15 cellular contexts compared by ENCODE assay signal in the genomic region with DNA sequence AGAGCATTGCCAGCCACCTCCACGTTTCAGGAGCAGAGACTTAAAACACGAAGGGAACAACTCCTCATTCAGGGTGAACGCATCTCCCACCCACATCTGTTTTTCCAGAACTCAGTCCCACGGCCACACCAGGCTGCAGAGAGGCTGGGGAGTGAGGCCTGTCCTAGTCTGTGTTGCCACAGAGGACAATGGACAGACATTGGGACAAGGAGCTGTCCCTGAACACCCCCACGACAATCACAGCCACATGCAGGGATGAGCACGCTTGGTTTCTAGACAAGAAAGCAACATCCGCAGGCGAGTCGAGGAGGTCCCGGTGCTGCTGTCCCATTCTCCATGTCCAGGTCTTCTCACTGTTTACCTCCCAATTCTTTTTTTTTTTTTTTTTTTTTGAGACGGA.
DNase-seq lines count a peak whose midpoint lies in the region; ATAC-seq lines count a peak whose summit lies in the region.
"Had no signal": no experiment of that assay in that cellular context is flagged by ENCODE, and none has a peak within 500 bp of the region (broad histone marks: within the 10 kb centered on the region; RNA-seq: fewer than 3 reads in every experiment).

No MANE protein-coding gene starts in this region.

- H3K36me3 Mint-ChIP-seq in T-helper 1 cell treated with Interleukin-12 subunit alpha and Interleukin-12 subunit beta and Interleukin-4 antibody, amounts not matched to agents 30 μg/mL and 1 μg/mL, for 36 hours (ENCODE audit: low read depth) = peaks cover 15% of the 10 kb centered on the region
- no peaks in the 10 kb centered on the region for H3K36me3 Mint-ChIP-seq in stimulated activated effector memory CD8-positive, alpha-beta T cell treated with anti-CD3 and anti-CD28 coated beads, Interleukin-12 subunit alpha, Interleukin-12 subunit beta, amount 100 ng/mL, for 72 hours

- ATAC-seq in stimulated activated naive CD8-positive, alpha-beta T cell treated with anti-CD3 and anti-CD28 coated beads, Interleukin-15, amount 100 ng/mL, for 72 hours = no peak
- no peak for ATAC-seq in stimulated activated naive CD8-positive, alpha-beta T cell treated with anti-CD3 and anti-CD28 coated beads, Interleukin-15, Interleukin-2, amounts not matched to agents 100 U/mL and 50 U/mL, for 24 hours
- no peak for ATAC-seq in stimulated activated effector memory CD8-positive, alpha-beta T cell treated with anti-CD3 and anti-CD28 coated beads, Interleukin-12 subunit alpha, Interleukin-12 subunit beta, amount 100 ng/mL, for 72 hours
- ATAC-seq: CD8-positive, alpha-beta T cell; GM23338 had no signal

- no peaks in the 10 kb centered on the region for H3K9me3 Mint-ChIP-seq in T-helper 1 cell treated with Interleukin-12 subunit alpha and Interleukin-12 subunit beta and Interleukin-4 antibody, amounts not matched to agents 30 μg/mL and 1 μg/mL, for 36 hours
- no peaks in the 10 kb centered on the region for H3K9me3 Mint-ChIP-seq in stimulated activated naive CD8-positive, alpha-beta T cell treated with anti-CD3 and anti-CD28 coated beads, Interleukin-15, amount 100 ng/mL, for 72 hours
- H3K9me3 Mint-ChIP-seq in stimulated activated effector memory CD8-positive, alpha-beta T cell treated with anti-CD3 and anti-CD28 coated beads, Interleukin-12 subunit alpha, Interleukin-12 subunit beta, amount 100 ng/mL, for 72 hours = no peaks in the 10 kb centered on the region
- H3K9me3 Mint-ChIP-seq: CD8-positive, alpha-beta T cell; GM23338 had no signal

- H3K4me1 Mint-ChIP-seq in T-helper 1 cell treated with Interleukin-12 subunit alpha and Interleukin-12 subunit beta and Interleukin-4 antibody, amounts not matched to agents 30 μg/mL and 1 μg/mL, for 36 hours (ENCODE audit: low read depth) = peaks cover 14% of the 10 kb centered on the region
- H3K4me1 Mint-ChIP-seq in stimulated activated naive CD8-positive, alpha-beta T cell treated with anti-CD3 and anti-CD28 coated beads, Interleukin-15, amount 100 ng/mL, for 72 hours = peaks cover 13% of the 10 kb centered on the region
- peaks cover 30% of the 10 kb centered on the region for H3K4me1 Mint-ChIP-seq in stimulated activated effector memory CD8-positive, alpha-beta T cell treated with anti-CD3 and anti-CD28 coated beads, Interleukin-12 subunit alpha, Interleukin-12 subunit beta, amount 100 ng/mL, for 72 hours
- H3K4me1 Mint-ChIP-seq: CD14-positive monocyte had no signal

- H3K27ac Mint-ChIP-seq in T-helper 1 cell treated with Interleukin-12 subunit alpha and Interleukin-12 subunit beta and Interleukin-4 antibody, amounts not matched to agents 30 μg/mL and 1 μg/mL, for 36 hours = peak overlapping the region; percentile 11
- H3K27ac Mint-ChIP-seq in stimulated activated naive CD8-positive, alpha-beta T cell treated with anti-CD3 and anti-CD28 coated beads, Interleukin-15, amount 100 ng/mL, for 72 hours = peak overlapping the region; percentile 13 to 63
- peak overlapping the region; percentile 51 for H3K27ac Mint-ChIP-seq in stimulated activated effector memory CD8-positive, alpha-beta T cell treated with anti-CD3 and anti-CD28 coated beads, Interleukin-12 subunit alpha, Interleukin-12 subunit beta, amount 100 ng/mL, for 72 hours
- H3K27ac Mint-ChIP-seq: CD14-positive monocyte; CD8-positive, alpha-beta T cell; GM23338 had no signal

- no peak for DNase-seq in T-helper 1 cell
- no peak for DNase-seq in stimulated activated naive CD8-positive, alpha-beta T cell treated with anti-CD3 and anti-CD28 coated beads, Interleukin-15, amount 100 ng/mL, for 72 hours
- no peak for DNase-seq in stimulated activated naive CD8-positive, alpha-beta T cell treated with anti-CD3 and anti-CD28 coated beads, Interleukin-15, Interleukin-2, amounts not matched to agents 100 U/mL and 50 U/mL, for 24 hours
- no peak for DNase-seq in stimulated activated effector memory CD8-positive, alpha-beta T cell treated with anti-CD3 and anti-CD28 coated beads, Interleukin-12 subunit alpha, Interleukin-12 subunit beta, amount 100 ng/mL, for 72 hours (ENCODE audit: low spot score in 2 of 2)
- DNase-seq in dermis blood vessel endothelial cell = no peak
- DNase-seq in NCI-H1092 treated with DMSO at 0.1 percent for 48 hours (lab: John Stamatoyannopoulos, UW) = no peak
- DNase-seq: COR-L47, DMS153, DMS79 treated with DMSO at 0.1 percent for 48 hours, GDM1, H7 had no signal

- no peaks in the 10 kb centered on the region for H3K27me3 Mint-ChIP-seq in T-helper 1 cell treated with Interleukin-12 subunit alpha and Interleukin-12 subunit beta and Interleukin-4 antibody, amounts not matched to agents 30 μg/mL and 1 μg/mL, for 36 hours (ENCODE audit: low read depth)
- H3K27me3 Mint-ChIP-seq in stimulated activated naive CD8-positive, alpha-beta T cell treated with anti-CD3 and anti-CD28 coated beads, Interleukin-15, amount 100 ng/mL, for 72 hours = no peaks in the 10 kb centered on the region

- H3K4me3 Mint-ChIP-seq in T-helper 1 cell treated with Interleukin-12 subunit alpha and Interleukin-12 subunit beta and Interleukin-4 antibody, amounts not matched to agents 30 μg/mL and 1 μg/mL, for 36 hours = no peak overlapping the region
- no peak overlapping the region for H3K4me3 Mint-ChIP-seq in stimulated activated naive CD8-positive, alpha-beta T cell treated with anti-CD3 and anti-CD28 coated beads, Interleukin-15, amount 100 ng/mL, for 72 hours
- H3K4me3 Mint-ChIP-seq in stimulated activated effector memory CD8-positive, alpha-beta T cell treated with anti-CD3 and anti-CD28 coated beads, Interleukin-12 subunit alpha, Interleukin-12 subunit beta, amount 100 ng/mL, for 72 hours = no peak overlapping the region
- H3K4me3 Mint-ChIP-seq: CD14-positive monocyte; CD8-positive, alpha-beta T cell; GM23338 had no signal
